In the genomic region with DNA sequence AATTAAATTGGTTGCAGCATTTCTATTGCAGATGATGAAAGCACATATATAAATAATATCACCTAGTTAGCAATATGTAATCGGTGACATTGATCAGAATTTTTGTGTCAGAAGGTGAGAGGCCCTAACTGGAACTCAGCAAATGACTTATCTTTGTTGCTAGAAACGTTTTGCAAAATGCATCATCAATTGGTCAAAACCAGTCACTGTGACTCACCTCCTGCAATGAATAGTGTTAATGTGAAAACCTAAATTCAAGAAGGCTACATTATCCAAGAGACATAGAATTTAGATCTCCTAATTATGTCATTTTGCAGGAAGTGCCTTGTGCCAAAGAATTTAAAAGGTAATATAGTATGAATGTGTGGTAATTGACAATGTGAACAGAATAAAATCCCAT, we compare ENCODE assay signal across 1 cellular context.
TF ChIP-seq lines count a peak whose summit lies in the region.

No MANE protein-coding gene starts in this region.

TF ChIP-seq in HepG2, 621 proteins besides CTCF, POLR2A, EP300 and RAD21 (continued from another document):
- TF ChIP-seq, protein P1, sequence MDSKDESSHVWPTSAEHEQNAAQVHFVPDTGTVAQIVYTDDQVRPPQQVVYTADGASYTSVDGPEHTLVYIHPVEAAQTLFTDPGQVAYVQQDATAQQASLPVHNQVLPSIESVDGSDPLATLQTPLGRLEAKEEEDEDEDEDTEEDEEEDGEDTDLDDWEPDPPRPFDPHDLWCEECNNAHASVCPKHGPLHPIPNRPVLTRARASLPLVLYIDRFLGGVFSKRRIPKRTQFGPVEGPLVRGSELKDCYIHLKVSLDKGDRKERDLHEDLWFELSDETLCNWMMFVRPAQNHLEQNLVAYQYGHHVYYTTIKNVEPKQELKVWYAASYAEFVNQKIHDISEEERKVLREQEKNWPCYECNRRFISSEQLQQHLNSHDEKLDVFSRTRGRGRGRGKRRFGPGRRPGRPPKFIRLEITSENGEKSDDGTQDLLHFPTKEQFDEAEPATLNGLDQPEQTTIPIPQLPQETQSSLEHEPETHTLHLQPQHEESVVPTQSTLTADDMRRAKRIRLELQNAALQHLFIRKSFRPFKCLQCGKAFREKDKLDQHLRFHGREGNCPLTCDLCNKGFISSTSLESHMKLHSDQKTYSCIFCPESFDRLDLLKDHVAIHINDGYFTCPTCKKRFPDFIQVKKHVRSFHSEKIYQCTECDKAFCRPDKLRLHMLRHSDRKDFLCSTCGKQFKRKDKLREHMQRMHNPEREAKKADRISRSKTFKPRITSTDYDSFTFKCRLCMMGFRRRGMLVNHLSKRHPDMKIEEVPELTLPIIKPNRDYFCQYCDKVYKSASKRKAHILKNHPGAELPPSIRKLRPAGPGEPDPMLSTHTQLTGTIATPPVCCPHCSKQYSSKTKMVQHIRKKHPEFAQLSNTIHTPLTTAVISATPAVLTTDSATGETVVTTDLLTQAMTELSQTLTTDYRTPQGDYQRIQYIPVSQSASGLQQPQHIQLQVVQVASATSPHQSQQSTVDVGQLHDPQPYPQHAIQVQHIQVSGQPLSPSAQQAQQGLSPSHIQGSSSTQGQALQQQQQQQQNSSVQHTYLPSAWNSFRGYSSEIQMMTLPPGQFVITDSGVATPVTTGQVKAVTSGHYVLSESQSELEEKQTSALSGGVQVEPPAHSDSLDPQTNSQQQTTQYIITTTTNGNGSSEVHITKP (CRISPR knock-in tag; IDR thresholded peaks at IDR 0.05; ENCODE audit: low read depth): no peak
- TF ChIP-seq ZFP62 (CRISPR knock-in tag; IDR thresholded peaks at IDR 0.05) (no peak), ELF3 (CRISPR knock-in tag; IDR thresholded peaks at IDR 0.05) (no peak), NR1H2 (CRISPR knock-in tag; IDR thresholded peaks at IDR 0.05; ENCODE audit: borderline replicate concordance, low read depth) (no peak), ARNT2 (CRISPR knock-in tag; IDR thresholded peaks at IDR 0.05; ENCODE audit: low read depth) (no peak), ATF7 (IDR thresholded peaks at IDR 0.05) (no peak), ATF7 (CRISPR knock-in tag; IDR thresholded peaks at IDR 0.05) (no peak), ZNF570 (CRISPR knock-in tag; IDR thresholded peaks at IDR 0.05; ENCODE audit: borderline replicate concordance) (no peak), RBAK (CRISPR knock-in tag; IDR thresholded peaks at IDR 0.05) (no peak), ELF4 (CRISPR knock-in tag; IDR thresholded peaks at IDR 0.05; ENCODE audit: borderline replicate concordance) (no peak)
- TF ChIP-seq, protein P2, sequence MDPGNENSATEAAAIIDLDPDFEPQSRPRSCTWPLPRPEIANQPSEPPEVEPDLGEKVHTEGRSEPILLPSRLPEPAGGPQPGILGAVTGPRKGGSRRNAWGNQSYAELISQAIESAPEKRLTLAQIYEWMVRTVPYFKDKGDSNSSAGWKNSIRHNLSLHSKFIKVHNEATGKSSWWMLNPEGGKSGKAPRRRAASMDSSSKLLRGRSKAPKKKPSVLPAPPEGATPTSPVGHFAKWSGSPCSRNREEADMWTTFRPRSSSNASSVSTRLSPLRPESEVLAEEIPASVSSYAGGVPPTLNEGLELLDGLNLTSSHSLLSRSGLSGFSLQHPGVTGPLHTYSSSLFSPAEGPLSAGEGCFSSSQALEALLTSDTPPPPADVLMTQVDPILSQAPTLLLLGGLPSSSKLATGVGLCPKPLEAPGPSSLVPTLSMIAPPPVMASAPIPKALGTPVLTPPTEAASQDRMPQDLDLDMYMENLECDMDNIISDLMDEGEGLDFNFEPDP (CRISPR knock-in tag; conservative IDR thresholded peaks at IDR 0.05): no peak
